In the genomic region with DNA sequence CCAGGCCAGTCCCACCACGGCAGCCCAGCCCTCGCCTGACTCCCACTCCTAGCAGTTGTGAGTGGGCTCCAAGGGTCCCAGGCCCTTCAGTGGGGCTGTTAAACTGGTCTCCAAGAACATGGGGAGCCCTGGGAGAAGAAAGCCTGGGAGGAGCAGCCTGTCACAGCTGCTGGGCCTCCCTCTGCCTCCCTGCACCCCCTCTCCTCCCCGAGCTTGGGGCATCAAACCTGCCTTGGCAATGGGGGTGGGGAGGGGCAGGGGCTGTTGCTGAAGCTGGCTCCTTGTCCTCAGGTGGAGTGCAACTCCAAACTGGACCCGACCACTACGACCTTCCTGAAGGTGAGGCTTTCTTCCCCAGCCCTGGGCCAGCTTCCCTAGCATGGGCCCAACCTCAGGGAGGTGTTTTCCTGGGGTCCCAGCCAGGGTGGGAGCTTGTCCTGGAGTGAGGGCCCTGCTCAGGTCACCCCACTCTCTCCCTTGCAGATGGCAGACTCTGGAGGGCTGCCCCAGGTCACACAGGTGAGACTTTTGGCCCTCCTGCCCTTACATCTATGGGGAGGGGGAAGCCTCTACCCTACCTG, we compare ENCODE assay signal across 21 cellular contexts.
"Had no signal": no experiment of that assay in that cellular context is flagged by ENCODE, and none has a peak within 500 bp of the region (broad histone marks: within the 10 kb centered on the region; RNA-seq: fewer than 3 reads in every experiment).

No MANE protein-coding gene starts in this region.

- H3K4me3 ChIP-seq: ascending aorta, right lobe of liver, testis, upper lobe of left lung had no signal

- H3K27me3 ChIP-seq: ascending aorta, brain microvascular endothelial cell, right lobe of liver, testis, upper lobe of left lung had no signal

- H3K4me3 Mint-ChIP-seq: activated B cell treated with CpG ODN at 0.5 μM for 24 hours; activated CD8-positive, alpha-beta T cell treated with anti-CD3 and anti-CD28 coated beads for 36 hours; activated T-cell treated with anti-CD3 and anti-CD28 coated beads, Interleukin-2, amount 50 U/mL, for 4 hours; memory B cell; nephron progenitor cell; stimulated activated naive B cell treated with anti-CD40 and anti-IgM and Interleukin-4, amounts not matched to agents 10 μg/mL and 1 μg/mL and 100 μg/mL, for 72 hours had no signal

- ATAC-seq: activated CD8-positive, alpha-beta T cell treated with anti-CD3 and anti-CD28 coated beads for 36 hours; activated naive CD4-positive, alpha-beta T cell treated with anti-CD3 and anti-CD28 coated beads, Interleukin-2, amount 50 U/mL, for 72 hours; activated T-cell treated with anti-CD3 and anti-CD28 coated beads, Interleukin-2, amount 50 U/mL, for 4 hours; right lobe of liver; stimulated activated naive B cell treated with anti-CD40 and anti-IgM and Interleukin-4, amounts not matched to agents 10 μg/mL and 1 μg/mL and 100 μg/mL, for 72 hours had no signal

- H3K9me3 ChIP-seq: ascending aorta, right lobe of liver, testis, upper lobe of left lung had no signal

- H3K27me3 Mint-ChIP-seq: activated B cell treated with CpG ODN at 0.5 μM for 24 hours; activated CD8-positive, alpha-beta T cell treated with anti-CD3 and anti-CD28 coated beads for 36 hours had no signal

- H3K27ac Mint-ChIP-seq: activated B cell treated with CpG ODN at 0.5 μM for 24 hours; activated CD8-positive, alpha-beta T cell treated with anti-CD3 and anti-CD28 coated beads for 36 hours; activated naive CD4-positive, alpha-beta T cell treated with anti-CD3 and anti-CD28 coated beads, Interleukin-2, amount 50 U/mL, for 72 hours; memory B cell; nephron progenitor cell; stimulated activated naive B cell treated with anti-CD40 and anti-IgM and Interleukin-4, amounts not matched to agents 10 μg/mL and 1 μg/mL and 100 μg/mL, for 72 hours had no signal

- H3K9me3 Mint-ChIP-seq: activated B cell treated with CpG ODN at 0.5 μM for 24 hours; activated CD8-positive, alpha-beta T cell treated with anti-CD3 and anti-CD28 coated beads for 36 hours; activated naive CD4-positive, alpha-beta T cell treated with anti-CD3 and anti-CD28 coated beads, Interleukin-2, amount 50 U/mL, for 72 hours; activated T-cell treated with anti-CD3 and anti-CD28 coated beads, Interleukin-2, amount 50 U/mL, for 4 hours; memory B cell; nephron progenitor cell; stimulated activated naive B cell treated with anti-CD40 and anti-IgM and Interleukin-4, amounts not matched to agents 10 μg/mL and 1 μg/mL and 100 μg/mL, for 72 hours had no signal

- H3K27ac ChIP-seq: ascending aorta, brain microvascular endothelial cell, right lobe of liver, testis, upper lobe of left lung had no signal

- H3K36me3 Mint-ChIP-seq: activated naive CD4-positive, alpha-beta T cell treated with anti-CD3 and anti-CD28 coated beads, Interleukin-2, amount 50 U/mL, for 72 hours; memory B cell had no signal

- H3K36me3 ChIP-seq: ascending aorta, brain microvascular endothelial cell, right lobe of liver had no signal

- DNase-seq: activated B cell treated with CpG ODN at 0.5 μM for 24 hours; activated CD4-positive, alpha-beta T cell treated with anti-CD3 and anti-CD28 coated beads for 48 hours; activated T-cell treated with anti-CD3 and anti-CD28 coated beads, Interleukin-2, amount 50 U/mL, for 4 hours; brain microvascular endothelial cell; central memory CD4-positive, alpha-beta T cell; effector memory CD4-positive, alpha-beta T cell; foreskin melanocyte; kidney glomerular epithelial cell; nephron progenitor cell; nucleus accumbens; small intestine; stimulated activated CD4-positive, alpha-beta T cell treated with anti-CD3 and anti-CD28 coated beads, Interleukin-2, amount 100 ng/mL, for 24 hours; stimulated activated naive B cell treated with anti-CD40 and anti-IgM and Interleukin-4, amounts not matched to agents 10 μg/mL and 1 μg/mL and 100 μg/mL, for 72 hours; T1000; testis; upper lobe of left lung had no signal

- H3K4me1 ChIP-seq: ascending aorta, right lobe of liver, testis, upper lobe of left lung had no signal
